ENCODE assay signal across 8 cellular contexts in the genomic region with DNA sequence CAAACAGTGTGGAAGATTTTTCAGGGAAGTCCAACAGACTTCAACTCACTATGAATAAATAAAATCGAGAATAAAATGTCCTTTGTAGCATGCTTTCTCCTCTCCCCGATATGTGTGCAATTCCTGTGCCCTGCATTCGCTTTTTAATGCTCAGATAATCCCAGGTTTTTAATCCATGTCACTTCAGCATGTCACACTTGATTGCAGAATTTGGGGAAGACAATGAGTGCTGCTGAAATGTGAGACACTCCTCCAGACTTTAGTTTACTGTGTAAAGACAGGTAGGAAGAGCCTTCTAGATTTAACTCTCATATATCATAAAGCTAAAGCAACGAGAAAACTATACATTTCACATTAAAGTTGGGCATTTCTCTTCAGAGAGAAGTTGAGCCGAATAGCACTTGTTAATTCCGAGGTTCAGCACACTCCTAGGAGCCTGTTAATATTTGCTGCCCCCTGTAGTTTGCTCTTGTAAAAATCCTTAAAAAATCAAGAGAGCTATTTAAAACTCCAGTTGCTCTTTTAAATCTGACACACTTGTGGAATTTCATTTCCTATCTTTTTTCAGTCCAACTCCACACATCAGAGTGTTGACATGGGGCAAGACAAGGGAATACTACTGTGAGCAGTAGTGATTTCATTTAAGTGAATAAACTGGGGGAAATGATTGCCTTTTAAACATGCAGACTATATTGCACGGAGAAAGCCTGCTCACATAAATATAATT.
DNase-seq lines count a peak whose midpoint lies in the region; ATAC-seq, FAIRE-seq and TF ChIP-seq lines count a peak whose summit lies in the region.

No MANE protein-coding gene starts in this region.

- no peaks in the 10 kb centered on the region for H4K20me1 ChIP-seq in GM23248 (ENCODE audit: insufficient read depth)
- no peaks in the 10 kb centered on the region for H4K20me1 ChIP-seq in GM12878 (ENCODE audit: control insufficient read depth, insufficient read depth)

- FAIRE-seq in GM12878 (lab: Jason Lieb, UNC) (no peak), kidney (lab: Jason Lieb, UNC) (peak; percentile 84), urothelium cell line (lab: Jason Lieb, UNC) (no peak)

- WGBS in GM23248 (ENCODE audit: low coverage in 1 of 2, low lambda C conversion rate in 2 of 2, missing lambda C conversion rate in 2 of 2), 2 experiments = 2 to 3% methylated on average over 7 of the region's 7 CpGs
- WGBS in GM12878 (ENCODE audit: insufficient coverage, insufficient replicate concordance, low lambda C conversion rate, missing lambda C conversion rate) = 9% methylated on average over 7 of the region's 7 CpGs

- ATAC-seq in GM12878 (peak; percentile 56), HG02588 (IDR thresholded peaks at IDR 0.05; ENCODE audit: unreplicated experiment) (no peak), HG03521 (IDR thresholded peaks at IDR 0.05; ENCODE audit: unreplicated experiment) (no peak)

- no peak for TF ChIP-seq POLR2A in GM12878 (IDR thresholded peaks at IDR 0.05; ENCODE audit: low read depth, low read length)

- DNase-seq in GM23248 = peak; percentile 20
- DNase-seq in NCI-H2107 treated with DMSO at 0.1 percent for 48 hours (lab: John Stamatoyannopoulos, UW; ENCODE audit: unreplicated experiment) = peak; percentile 39
- no peak for DNase-seq in GM12878 (ENCODE audit: low read depth, low spot score)
- DNase-seq in kidney = no peak
- peak; percentile 5 for DNase-seq in urothelium cell line (ENCODE audit: low spot score)
- DNase-seq in AG20443 (ENCODE audit: low spot score) = no peak

- H3K27me3 ChIP-seq in GM23248 (replicated peaks; ENCODE audit: insufficient read depth) (no peaks in the 10 kb centered on the region), GM12878 (replicated peaks in 1 of 2; ENCODE audit: control insufficient read depth in 2 of 2, insufficient read depth in 2 of 2, low read length in 1 of 2) (no peaks in the 10 kb centered on the region)

- POLR2A ChIA-PET in GM12878 (lab: Charles Lee) = no interaction called here

- BruUV-seq in GM12878 (replicated peaks; lab: Mats Ljungman, UMichigan) = no TSS peak

- intact Hi-C loops in GM12878 (cut with micrococcal nuclease; ENCODE audit: unreplicated experiment) (loop anchor here (5.0 kb wide), 1 partner anchor 1323 kb away; no protein-coding TSS in a partner anchor), kidney (cut with DNase I) (no loop called here)

- RAD21 ChIA-PET in GM12878 (lab: Charles Lee; ENCODE audit: unreplicated experiment) = interaction anchor here (0.6 to 1.8 kb wide), 5 partner anchors 12 to 1326 kb away, joined by 3 to 7 read pairs (median 4); no protein-coding TSS in a partner anchor

- TF ChIP-seq CTCF in GM12878 (IDR thresholded peaks at IDR 0.05 in 2 of 3, conservative IDR thresholded peaks at IDR 0.05 in 1 of 3; ENCODE audit: control insufficient read depth in 2 of 3, extremely low read depth in 1 of 3, insufficient read depth in 1 of 3, low read depth in 3 of 3, low read length in 3 of 3) (peak; percentile 36 to 50 (median 43); a peak in 5 of 6 replicates), kidney (IDR thresholded peaks at IDR 0.05; ENCODE audit: borderline replicate concordance, extremely low read depth, insufficient read depth) (peak; percentile 53)

- no peak overlapping the region for H3K9ac ChIP-seq in GM23248
- no peak overlapping the region for H3K9ac ChIP-seq in GM12878 (ENCODE audit: control insufficient read depth, insufficient read depth, low read length)
- no peak overlapping the region for H3K9ac ChIP-seq in kidney (ENCODE audit: low read length in 2 of 2)

- H3K4me2 ChIP-seq in GM23248 (ENCODE audit: unreplicated experiment) (no peak overlapping the region), GM12878 (ENCODE audit: control insufficient read depth, insufficient read depth) (no peak overlapping the region)

- no peak for TF ChIP-seq EP300 in GM12878 (IDR thresholded peaks at IDR 0.05; ENCODE audit: borderline replicate concordance in 1 of 2, control insufficient read depth in 1 of 2, low read depth in 2 of 2, low read length in 2 of 2)

- no peak overlapping the region for H3K4me3 ChIP-seq in GM23248
- no peak overlapping the region for H3K4me3 ChIP-seq in GM12878
- peak overlapping the region in 1 of 2 donors; percentile 23 for H3K4me3 ChIP-seq in kidney (ENCODE audit: low read length in 2 of 2)

- H3K4me1 ChIP-seq in GM23248 (ENCODE audit: insufficient read depth) (no peaks in the 10 kb centered on the region), GM12878 (ENCODE audit: control insufficient read depth, insufficient read depth, low read length) (no peaks in the 10 kb centered on the region), kidney (ENCODE audit: control insufficient read depth in 1 of 2, insufficient read depth in 1 of 2, low read depth in 1 of 2, low read length in 2 of 2) (no peaks in the 10 kb centered on the region)

- H3K27ac ChIP-seq in GM23248 (no peak overlapping the region), GM12878 (ENCODE audit: control insufficient read depth, insufficient read depth) (no peak overlapping the region), kidney (ENCODE audit: low read depth in 2 of 2, low read length in 2 of 2) (no peak overlapping the region)

- SMC1A ChIA-PET in GM12878 (lab: Charles Lee; ENCODE audit: uncharacterized antibody, unreplicated experiment) = interaction anchor here (1.1 to 1.4 kb wide), 2 partner anchors 1323 to 1328 kb away, joined by 3 to 5 read pairs; no protein-coding TSS in a partner anchor

- H2AFZ ChIP-seq in GM23248 (no peak overlapping the region), GM12878 (ENCODE audit: control insufficient read depth, low read depth, low read length) (no peak overlapping the region)

- no peaks in the 10 kb centered on the region for H3F3A ChIP-seq in GM23248 (ENCODE audit: insufficient read depth)

- H3K36me3 ChIP-seq in GM23248 (ENCODE audit: low read depth) (no peaks in the 10 kb centered on the region), GM12878 (ENCODE audit: control insufficient read depth in 2 of 2, insufficient read depth in 2 of 2, low read length in 1 of 2) (no peaks in the 10 kb centered on the region), kidney (ENCODE audit: control insufficient read depth in 1 of 2, insufficient read depth in 2 of 2, low read length in 2 of 2) (no peaks in the 10 kb centered on the region)

- no peaks in the 10 kb centered on the region for H3K9me2 ChIP-seq in GM23248 (ENCODE audit: insufficient read depth)

- TF ChIP-seq RAD21 in GM12878 (IDR thresholded peaks at IDR 0.05; ENCODE audit: insufficient read depth, low read depth, low read length) = peak; percentile 67

- CTCF ChIA-PET in GM12878 (lab: Yijun Ruan, JAX) = interaction anchor here (0.6 to 2.9 kb wide), 13 partner anchors 11 to 1662 kb away, joined by 3 to 21 read pairs (median 4); no protein-coding TSS in a partner anchor

- in situ Hi-C loops in GM23248 (cut with MboI) = no loop called here
- in situ Hi-C loops in GM12878 (cut with MboI) = loop anchor here (10.0 kb wide), 1 partner anchor 1321 kb away; no protein-coding TSS in a partner anchor

- H3K79me2 ChIP-seq in GM23248 (ENCODE audit: insufficient read depth) (no peaks in the 10 kb centered on the region), GM12878 (ENCODE audit: control insufficient read depth, insufficient read depth, low read length) (no peaks in the 10 kb centered on the region)

- H3K9me3 ChIP-seq in GM23248 (ENCODE audit: low read depth) = no peaks in the 10 kb centered on the region
- H3K9me3 ChIP-seq in GM12878 (replicated peaks; ENCODE audit: control insufficient read depth, insufficient read depth, low read length) = no peaks in the 10 kb centered on the region
- H3K9me3 ChIP-seq in kidney (ENCODE audit: control insufficient read depth in 1 of 2, low read length in 2 of 2) = no peaks in the 10 kb centered on the region

TF ChIP-seq in GM12878, 131 proteins besides CTCF, POLR2A, EP300 and RAD21:
- TF ChIP-seq SMC3 (IDR thresholded peaks at IDR 0.05; ENCODE audit: borderline replicate concordance, low read length) = peak; percentile 30; the same call in 1 of the 2 replicates
- TF ChIP-seq ATF7 (IDR thresholded peaks at IDR 0.05; ENCODE audit: low read depth) = no peak
TF ChIP-seq in GM12878: peak in this region for 1.

Comparison
In these comparisons a context has a peak if more than half of its experiments do, and no peak if none do; other contexts are left out.
1. DNase-seq: peak in GM23248 (single experiment), NCI-H2107 treated with DMSO at 0.1 percent for 48 hours (single experiment) and urothelium cell line (single experiment); none in GM12878 (single experiment), kidney (single experiment) and AG20443 (single experiment).